In genomic region chr16:77660311-77660710, GRCh38 we compare ENCODE assay signal across 9 cellular contexts.
DNase-seq lines count a peak whose midpoint lies in the region; ATAC-seq and TF ChIP-seq lines count a peak whose summit lies in the region.
"Had no signal": no experiment of that assay in that cellular context is flagged by ENCODE, and none has a peak within 500 bp of the region (broad histone marks: within the 10 kb centered on the region; RNA-seq: fewer than 3 reads in every experiment).

No MANE protein-coding gene starts in this region.

- no peak overlapping the region for H3K27ac Mint-ChIP-seq in activated T-helper 1 cell treated with anti-CD3 and anti-CD28 coated beads, Interleukin-12 subunit alpha, Interleukin-12 subunit beta, Interleukin-2, Interleukin-4 antibody, amounts not matched to agents 30 ng/mL and 10 ng/mL and 1 ng/mL, durations not matched to agents 14 hours and 24 hours and 36 hours
- H3K27ac Mint-ChIP-seq: naive B cell had no signal

- H3K4me2 ChIP-seq in osteoblast (ENCODE audit: insufficient read depth, low read length) = no peak overlapping the region

- H3K9ac ChIP-seq in colonic mucosa (ENCODE audit: low read depth in 2 of 2, low read length in 2 of 2) = no peak overlapping the region

- peaks cover 6% of the 10 kb centered on the region for H3K9me3 Mint-ChIP-seq in activated T-helper 1 cell treated with anti-CD3 and anti-CD28 coated beads, Interleukin-12 subunit alpha, Interleukin-12 subunit beta, Interleukin-2, Interleukin-4 antibody, amounts not matched to agents 30 ng/mL and 10 ng/mL and 1 ng/mL, durations not matched to agents 14 hours and 24 hours and 36 hours

- intact Hi-C loops in colonic mucosa (cut with DNase I) = loop anchor here (5.0 kb wide), 1 partner anchor 423 kb away; no protein-coding TSS in a partner anchor
- intact Hi-C loops in activated T-helper 1 cell treated with anti-CD3 and anti-CD28 coated beads, Interleukin-12 subunit alpha, Interleukin-12 subunit beta, Interleukin-2, Interleukin-4 antibody, amounts not matched to agents 30 ng/mL and 10 ng/mL and 1 ng/mL, durations not matched to agents 14 hours and 24 hours and 36 hours (cut with micrococcal nuclease) = no loop called here

- no peak overlapping the region for H2AFZ ChIP-seq in osteoblast (ENCODE audit: low read length)

- no peaks in the 10 kb centered on the region for H3K79me2 ChIP-seq in osteoblast (ENCODE audit: insufficient read depth, low read length)

- no peaks in the 10 kb centered on the region for H3K36me3 Mint-ChIP-seq in activated T-helper 1 cell treated with anti-CD3 and anti-CD28 coated beads, Interleukin-12 subunit alpha, Interleukin-12 subunit beta, Interleukin-2, Interleukin-4 antibody, amounts not matched to agents 30 ng/mL and 10 ng/mL and 1 ng/mL, durations not matched to agents 14 hours and 24 hours and 36 hours (ENCODE audit: low read depth)
- H3K36me3 Mint-ChIP-seq: naive B cell had no signal

- H3K27ac ChIP-seq in colonic mucosa (no peak overlapping the region), osteoblast (ENCODE audit: low read depth, low read length) (no peak overlapping the region)

- H3K4me3 Mint-ChIP-seq in activated T-helper 1 cell treated with anti-CD3 and anti-CD28 coated beads, Interleukin-12 subunit alpha, Interleukin-12 subunit beta, Interleukin-2, Interleukin-4 antibody, amounts not matched to agents 30 ng/mL and 10 ng/mL and 1 ng/mL, durations not matched to agents 14 hours and 24 hours and 36 hours = no peak overlapping the region
- H3K4me3 Mint-ChIP-seq: naive B cell had no signal

- H3K9me3 ChIP-seq in colonic mucosa (no peaks in the 10 kb centered on the region), osteoblast (ENCODE audit: low read depth, low read length) (no peaks in the 10 kb centered on the region)

- peaks cover 4% of the 10 kb centered on the region for H3K27me3 Mint-ChIP-seq in activated T-helper 1 cell treated with anti-CD3 and anti-CD28 coated beads, Interleukin-12 subunit alpha, Interleukin-12 subunit beta, Interleukin-2, Interleukin-4 antibody, amounts not matched to agents 30 ng/mL and 10 ng/mL and 1 ng/mL, durations not matched to agents 14 hours and 24 hours and 36 hours (ENCODE audit: insufficient read depth)

- TF ChIP-seq CTCF in colonic mucosa (IDR thresholded peaks at IDR 0.05) (peak; percentile 17), osteoblast (IDR thresholded peaks at IDR 0.05; ENCODE audit: extremely low read depth, low read depth, low read length) (peak; percentile 49)

- DNase-seq in H4 (ENCODE audit: low spot score) (peak; percentile 60), NCI-H524 (lab: John Stamatoyannopoulos, UW) (peak; percentile 94 to 96), colonic mucosa (no peak), osteoblast (ENCODE audit: insufficient read length, low spot score, missing footprints) (peak; percentile 71), NCI-H1048 (lab: John Stamatoyannopoulos, UW) (no peak)
- DNase-seq in activated T-cell treated with anti-CD3 and anti-CD28 coated beads, Interleukin-2, amount 50 U/mL, for 1 hour = no peak
- DNase-seq in activated T-helper 1 cell treated with anti-CD3 and anti-CD28 coated beads, Interleukin-12 subunit alpha, Interleukin-12 subunit beta, Interleukin-2, Interleukin-4 antibody, amounts not matched to agents 30 ng/mL and 10 ng/mL and 1 ng/mL, durations not matched to agents 14 hours and 24 hours and 36 hours (ENCODE audit: low spot score) = no peak
- DNase-seq: naive B cell had no signal

- H3K4me1 Mint-ChIP-seq in activated T-helper 1 cell treated with anti-CD3 and anti-CD28 coated beads, Interleukin-12 subunit alpha, Interleukin-12 subunit beta, Interleukin-2, Interleukin-4 antibody, amounts not matched to agents 30 ng/mL and 10 ng/mL and 1 ng/mL, durations not matched to agents 14 hours and 24 hours and 36 hours (ENCODE audit: low read depth) = peaks cover 6% of the 10 kb centered on the region
- H3K4me1 Mint-ChIP-seq: naive B cell had no signal

- H3K27me3 ChIP-seq in colonic mucosa (no peaks in the 10 kb centered on the region), osteoblast (ENCODE audit: insufficient read depth, low read length) (no peaks in the 10 kb centered on the region)

- ATAC-seq in HG02981 (IDR thresholded peaks at IDR 0.05; ENCODE audit: unreplicated experiment) = no peak

- no peaks in the 10 kb centered on the region for H3K36me3 ChIP-seq in colonic mucosa
- H3K36me3 ChIP-seq in osteoblast (ENCODE audit: insufficient read depth, low read length) = no peaks in the 10 kb centered on the region

- no peaks in the 10 kb centered on the region for H3K4me1 ChIP-seq in colonic mucosa
- no peaks in the 10 kb centered on the region for H3K4me1 ChIP-seq in osteoblast (ENCODE audit: insufficient read depth, low read length)

- H3K4me3 ChIP-seq in colonic mucosa = no peak overlapping the region
- H3K4me3 ChIP-seq in osteoblast (ENCODE audit: insufficient read depth, low read length) = no peak overlapping the region

- no peaks in the 10 kb centered on the region for H4K20me1 ChIP-seq in osteoblast (ENCODE audit: insufficient read depth, low read length)

Comparison
In these comparisons a context has a peak if more than half of its experiments do, and no peak if none do; other contexts are left out.
1. DNase-seq: peak in H4 (single experiment), NCI-H524 (2 of 2) and osteoblast (single experiment); none in colonic mucosa (single experiment), NCI-H1048 (single experiment), activated T-cell treated with anti-CD3 and anti-CD28 coated beads, Interleukin-2, amount 50 U/mL, for 1 hour (single experiment) and activated T-helper 1 cell treated with anti-CD3 and anti-CD28 coated beads, Interleukin-12 subunit alpha, Interleukin-12 subunit beta, Interleukin-2, Interleukin-4 antibody, amounts not matched to agents 30 ng/mL and 10 ng/mL and 1 ng/mL, durations not matched to agents 14 hours and 24 hours and 36 hours (single experiment).